29 cellular contexts compared by ENCODE assay signal in genomic region chr2:109180786-109181185, GRCh38.
"Had no signal": no experiment of that assay in that cellular context is flagged by ENCODE, and none has a peak within 500 bp of the region (broad histone marks: within the 10 kb centered on the region; RNA-seq: fewer than 3 reads in every experiment).

No MANE protein-coding gene starts in this region.

- H3K4me3 Mint-ChIP-seq: activated naive CD8-positive, alpha-beta T cell treated with anti-CD3 and anti-CD28 coated beads, Interleukin-2, amount 10 ng/mL, durations not matched to agents 7 days and 5 days; endodermal cell; natural killer cell; stimulated activated effector memory CD8-positive, alpha-beta T cell treated with anti-CD3 and anti-CD28 coated beads, Interleukin-12 subunit alpha, Interleukin-12 subunit beta, amount 100 ng/mL, for 72 hours; stimulated activated naive CD8-positive, alpha-beta T cell treated with anti-CD3 and anti-CD28 coated beads, Interleukin-15, Interleukin-2, amounts not matched to agents 100 ng/mL and 50 ng/mL, for 24 hours; T-helper 17 cell had no signal

- H3K36me3 ChIP-seq: cardiac muscle cell, thoracic aorta, WERI-Rb-1 had no signal

- ATAC-seq: activated CD4-positive, CD25-positive, alpha-beta regulatory T cell treated with anti-CD3 and anti-CD28 coated beads, Interleukin-2, amount 50 U/mL, for 24 hours; body of pancreas; esophagus mucosa; left colon; natural killer cell; right cardiac atrium; stimulated activated effector memory CD8-positive, alpha-beta T cell treated with anti-CD3 and anti-CD28 coated beads, Interleukin-12 subunit alpha, Interleukin-12 subunit beta, amount 100 ng/mL, for 72 hours; T-helper 17 cell had no signal

- H3K27me3 Mint-ChIP-seq: activated naive CD8-positive, alpha-beta T cell treated with anti-CD3 and anti-CD28 coated beads, Interleukin-2, amount 10 ng/mL, durations not matched to agents 7 days and 5 days; stimulated activated naive CD8-positive, alpha-beta T cell treated with anti-CD3 and anti-CD28 coated beads, Interleukin-15, Interleukin-2, amounts not matched to agents 100 ng/mL and 50 ng/mL, for 24 hours had no signal

- H3K4me1 Mint-ChIP-seq: activated naive CD8-positive, alpha-beta T cell treated with anti-CD3 and anti-CD28 coated beads, Interleukin-2, amount 10 ng/mL, durations not matched to agents 7 days and 5 days; stimulated activated effector memory CD8-positive, alpha-beta T cell treated with anti-CD3 and anti-CD28 coated beads, Interleukin-12 subunit alpha, Interleukin-12 subunit beta, amount 100 ng/mL, for 72 hours; T-helper 17 cell had no signal

- H3K9me3 ChIP-seq: body of pancreas, thoracic aorta had no signal

- FAIRE-seq: frontal cortex, kidney, urothelium cell line had no signal

- H3K27ac ChIP-seq: body of pancreas, cardiac muscle cell, skin epidermis, thoracic aorta, WERI-Rb-1 had no signal

- H3K36me3 Mint-ChIP-seq: activated naive CD8-positive, alpha-beta T cell treated with anti-CD3 and anti-CD28 coated beads, Interleukin-2, amount 10 ng/mL, durations not matched to agents 7 days and 5 days; stimulated activated effector memory CD8-positive, alpha-beta T cell treated with anti-CD3 and anti-CD28 coated beads, Interleukin-12 subunit alpha, Interleukin-12 subunit beta, amount 100 ng/mL, for 72 hours had no signal

- H3K27me3 ChIP-seq: body of pancreas, cardiac muscle cell had no signal

- H3K4me3 ChIP-seq: body of pancreas, cardiac muscle cell, skin epidermis, thoracic aorta had no signal

- H3K27ac Mint-ChIP-seq: activated naive CD8-positive, alpha-beta T cell treated with anti-CD3 and anti-CD28 coated beads, Interleukin-2, amount 10 ng/mL, durations not matched to agents 7 days and 5 days; endodermal cell; natural killer cell; stimulated activated effector memory CD8-positive, alpha-beta T cell treated with anti-CD3 and anti-CD28 coated beads, Interleukin-12 subunit alpha, Interleukin-12 subunit beta, amount 100 ng/mL, for 72 hours; stimulated activated naive CD8-positive, alpha-beta T cell treated with anti-CD3 and anti-CD28 coated beads, Interleukin-15, Interleukin-2, amounts not matched to agents 100 ng/mL and 50 ng/mL, for 24 hours; T-helper 17 cell had no signal

- DNase-seq: activated CD4-positive, alpha-beta T cell treated with anti-CD3 and anti-CD28 coated beads for 48 hours; activated CD4-positive, alpha-beta T cell treated with anti-CD3 and anti-CD28 coated beads, Interleukin-2, amount 50 U/mL, for 48 hours; activated CD8-positive, alpha-beta memory T cell treated with anti-CD3 and anti-CD28 coated beads for 24 hours; activated effector memory CD4-positive, alpha-beta T cell treated with Interleukin-2 at 50 U/mL for 16 hours; activated naive CD4-positive, alpha-beta T cell treated with Interleukin-2 at 50 U/mL for 16 hours; activated naive CD8-positive, alpha-beta T cell treated with anti-CD3 and anti-CD28 coated beads, Interleukin-2, amount 10 ng/mL, durations not matched to agents 7 days and 5 days; amniotic stem cell; body of pancreas; endodermal cell; glutamatergic neuron; kidney; left colon; natural killer cell; right cardiac atrium; stimulated activated CD4-positive, alpha-beta T cell treated with anti-CD3 and anti-CD28 coated beads, Interleukin-12 subunit alpha, Interleukin-12 subunit beta, amount 100 ng/mL, for 4 hours; stimulated activated CD4-positive, alpha-beta T cell treated with anti-CD3 and anti-CD28 coated beads, Interleukin-4, amount 100 ng/mL, for 1 hour; T-helper 17 cell; T1000; trophoblast cell; WERI-Rb-1 had no signal
